Comparison of ENCODE assay signal across 8 cellular contexts in genomic region chr3:143970773-143971366, GRCh38. TPM values are rescaled to one million over a fixed set of nuclear protein-coding genes. Genes with fewer than 3 reads are reported as not detected.
DNase-seq lines count a peak whose midpoint lies in the region; ATAC-seq and TF ChIP-seq lines count a peak whose summit lies in the region.

No MANE protein-coding gene starts in this region.

- TF ChIP-seq EP300 in stomach (IDR thresholded peaks at IDR 0.05), result no peak

- H3K4me3 ChIP-seq in A673 (ENCODE audit: low read depth, low read length, poor library complexity, severe bottlenecking) (peak overlapping the region; percentile 90), stomach (peak overlapping the region; percentile 60 to 97 (median 87))

- TF ChIP-seq POLR2A in stomach (IDR thresholded peaks at IDR 0.05), result no peak

- intact Hi-C loops in A673 (cut with micrococcal nuclease; ENCODE audit: unreplicated experiment), result loop anchor here (5.0 to 10.0 kb wide), 5 partner anchors 286 to 1791 kb away; no protein-coding TSS in a partner anchor
- intact Hi-C loops in stomach (cut with DNase I; ENCODE audit: low total_unique reads), result no loop called here

- no peaks in the 10 kb centered on the region for H3K27me3 ChIP-seq in A673 (replicated peaks; ENCODE audit: insufficient read depth, low read depth, low read length, poor library complexity)
- H3K27me3 ChIP-seq in stomach, result no peaks in the 10 kb centered on the region

- peaks cover 0 to 12% of the 10 kb centered on the region in 2 donors for H3K27me3 Mint-ChIP-seq in natural killer cell treated with Interleukin-12 subunit alpha and Interleukin-12 subunit beta and Interleukin-15 and Interleukin-18, amount 100 ng/mL, for 72 hours

- CTCF ChIA-PET in A673 (lab: Charles Lee), result no interaction called here

- DNase-seq in A673 (ENCODE audit: low spot score), result no peak
- peak; percentile 75 for DNase-seq in NOMO-1 treated with DMSO at 0.1 percent for 48 hours (lab: John Stamatoyannopoulos, UW; ENCODE audit: unreplicated experiment)
- DNase-seq in activated T-helper 1 cell treated with Interleukin-2 at 50 U/mL for 16 hours (ENCODE audit: low read depth), result peak; percentile 19
- peak; percentile 52 for DNase-seq in fibroblast of gingiva (ENCODE audit: low read depth)
- DNase-seq in natural killer cell treated with Interleukin-12 subunit alpha and Interleukin-12 subunit beta and Interleukin-15 and Interleukin-18, amount 100 ng/mL, for 72 hours (ENCODE audit: low spot score), result peak; percentile 78
- DNase-seq in stomach, result peak; percentile 36

- TSS peak; percentile 95 for BruUV-seq in A673 (replicated peaks; lab: Mats Ljungman, UMichigan)

- WGBS in stomach, 5 donors, result 0 to 1% (median 1%) methylated on average over 34 to 37 of the region's 37 CpGs

- H3K4me1 ChIP-seq in A673 (ENCODE audit: insufficient read depth, low read length, poor library complexity, severe bottlenecking) (peaks cover 13% of the 10 kb centered on the region), stomach (peaks cover 4 to 34% (median 25%) of the 10 kb centered on the region in 4 donors)

- POLR2A ChIA-PET in A673 (lab: Charles Lee; ENCODE audit: low non-redundant PET), result interaction anchor here (0.5 to 0.6 kb wide), 2 partner anchors 333 to 687 kb away, joined by 3 to 4 read pairs; no protein-coding TSS in a partner anchor

- H3K27ac ChIP-seq in A673 (ENCODE audit: low read depth, low read length, poor library complexity, severe bottlenecking), result peak overlapping the region; percentile 94
- H3K27ac ChIP-seq in stomach, result peak overlapping the region; percentile 89 to 99 (median 95)

- no peaks in the 10 kb centered on the region for H3K9me3 Mint-ChIP-seq in natural killer cell treated with Interleukin-12 subunit alpha and Interleukin-12 subunit beta and Interleukin-15 and Interleukin-18, amount 100 ng/mL, for 72 hours

- H3K36me3 Mint-ChIP-seq in natural killer cell treated with Interleukin-12 subunit alpha and Interleukin-12 subunit beta and Interleukin-15 and Interleukin-18, amount 100 ng/mL, for 72 hours, result peaks cover 6% of the 10 kb centered on the region

- no peaks in the 10 kb centered on the region for H3K9me3 ChIP-seq in A673 (ENCODE audit: low read depth, low read length, poor library complexity, severe bottlenecking)
- no peaks in the 10 kb centered on the region for H3K9me3 ChIP-seq in stomach

- H3K4me1 Mint-ChIP-seq in natural killer cell treated with Interleukin-12 subunit alpha and Interleukin-12 subunit beta and Interleukin-15 and Interleukin-18, amount 100 ng/mL, for 72 hours (ENCODE audit: low read depth in 2 of 2), result peaks cover 15 to 17% of the 10 kb centered on the region in 2 donors

- ATAC-seq in GM18861 (IDR thresholded peaks at IDR 0.05; ENCODE audit: unreplicated experiment), result peak; percentile 21
- ATAC-seq in HG03095 (IDR thresholded peaks at IDR 0.05; ENCODE audit: unreplicated experiment), result peak; percentile 19
- peak in 1 of 2 donors; percentile 27 for ATAC-seq in natural killer cell treated with Interleukin-12 subunit alpha and Interleukin-12 subunit beta and Interleukin-15 and Interleukin-18, amount 100 ng/mL, for 72 hours

- no peak for TF ChIP-seq CTCF in A673 (conservative IDR thresholded peaks at IDR 0.05; ENCODE audit: low read depth, low read length)
- no peak for TF ChIP-seq CTCF in stomach (IDR thresholded peaks at IDR 0.05)

- H3K36me3 ChIP-seq in A673 (ENCODE audit: insufficient read depth, low read length, poor library complexity, severe bottlenecking), result no peaks in the 10 kb centered on the region
- H3K36me3 ChIP-seq in stomach, result no peaks in the 10 kb centered on the region

- peak overlapping the region; percentile 95 for H3K4me3 Mint-ChIP-seq in natural killer cell treated with Interleukin-12 subunit alpha and Interleukin-12 subunit beta and Interleukin-15 and Interleukin-18, amount 100 ng/mL, for 72 hours

- peak overlapping the region; percentile 86 to 93 for H3K27ac Mint-ChIP-seq in natural killer cell treated with Interleukin-12 subunit alpha and Interleukin-12 subunit beta and Interleukin-15 and Interleukin-18, amount 100 ng/mL, for 72 hours

RNA-seq across cellular contexts. Expression of gene DIPK2A, which starts 0.8 kb away (rescaled TPM):
- total RNA-seq in A673 (2021) (41.9 and 47.7 TPM in 2 replicates), stomach (100 to 1,000 TPM in 1 of 5 donors, 10 to 100 TPM in 4; 18.7 to 142 (median 24.3) TPM)
- 10 to 100 TPM; 23.0 to 30.9 TPM for total RNA-seq in natural killer cell treated with Interleukin-12 subunit alpha and Interleukin-12 subunit beta and Interleukin-15 and Interleukin-18, amount 100 ng/mL, for 72 hours
- 1 to 10 TPM; 3.9 to 8.5 (median 4.0) TPM for polyA plus RNA-seq in stomach
